ENCODE assay signal across 8 cellular contexts in the genomic region with DNA sequence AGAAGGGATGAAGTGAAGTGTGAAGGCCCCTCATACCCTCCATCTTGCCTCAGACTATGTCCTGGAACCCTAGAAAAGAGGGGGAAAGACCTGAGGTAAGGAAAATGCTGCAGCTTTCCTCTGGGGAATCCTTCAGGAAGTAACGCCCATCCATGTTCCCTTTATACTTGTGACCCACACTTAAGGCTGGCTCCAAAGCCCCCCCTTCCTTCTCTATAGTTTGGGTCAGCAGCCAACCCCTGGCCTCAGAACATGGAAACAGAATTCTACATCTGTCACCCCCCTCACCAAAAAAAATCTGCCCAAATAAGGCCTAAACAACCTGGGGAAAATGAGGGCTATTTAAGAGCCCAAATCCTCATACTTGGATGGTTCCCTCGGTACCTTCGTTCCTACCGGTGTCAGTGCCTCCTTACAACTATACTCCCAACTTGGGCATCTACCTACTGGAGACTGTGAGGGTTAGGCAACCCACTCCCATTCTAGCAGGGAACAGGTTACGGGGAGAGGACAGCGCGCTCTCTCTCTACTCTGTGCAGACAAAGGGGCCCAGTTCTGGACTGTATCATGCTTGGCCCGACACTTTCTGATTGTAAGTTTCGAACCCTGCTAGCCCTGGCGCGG.
A peak's percentile ranks its signal among the peaks of the same experiment; 100 is the strongest.
DNase-seq lines count a peak whose midpoint lies in the region; ATAC-seq and TF ChIP-seq lines count a peak whose summit lies in the region.

No MANE protein-coding gene starts in this region.

- H3K9me3 ChIP-seq in muscle layer of colon (ENCODE audit: low read length) = no peaks in the 10 kb centered on the region

- peak overlapping the region; percentile 98 for H3K9ac ChIP-seq in muscle layer of colon (ENCODE audit: low read length)

- H3K4me3 ChIP-seq in AG09309 (ENCODE audit: control insufficient read depth, low read depth, low read length) = peak overlapping the region; percentile 67
- H3K4me3 ChIP-seq in cardiac fibroblast (replicated peaks in 1 of 2; ENCODE audit: low read depth in 2 of 2, low read length in 2 of 2) = peak overlapping the region; percentile 96 to 100
- peak overlapping the region; percentile 89 to 90 for H3K4me3 ChIP-seq in muscle layer of colon (ENCODE audit: low read depth in 1 of 2, low read length in 2 of 2)

- H3K27me3 ChIP-seq in muscle layer of colon (ENCODE audit: control insufficient read depth in 1 of 2, insufficient read depth in 2 of 2, low read length in 2 of 2) = no peaks in the 10 kb centered on the region

- H3K36me3 ChIP-seq in muscle layer of colon (ENCODE audit: insufficient read depth, low read length) = peaks cover 38% of the 10 kb centered on the region

- peaks cover 61% of the 10 kb centered on the region for H3K4me1 ChIP-seq in muscle layer of colon (ENCODE audit: insufficient read depth, low read length)

- peak overlapping the region; percentile 83 for H3K27ac ChIP-seq in muscle layer of colon (ENCODE audit: low read depth, low read length)

- no peak for DNase-seq in AG09309 (ENCODE audit: low read depth)
- no peak for DNase-seq in cardiac fibroblast (ENCODE audit: low read depth in 2 of 2)
- no peak for DNase-seq in medulla oblongata (ENCODE audit: extremely low spot score)
- no peak for DNase-seq in DMS53 (lab: John Stamatoyannopoulos, UW)
- DNase-seq in stimulated activated CD4-positive, alpha-beta T cell treated with anti-CD3 and anti-CD28 coated beads, Interleukin-4, amount 100 ng/mL, for 4 hours = no peak

- ATAC-seq in HG03439 (IDR thresholded peaks at IDR 0.05; ENCODE audit: unreplicated experiment) (peak; percentile 8), GM18868 (IDR thresholded peaks at IDR 0.05; ENCODE audit: unreplicated experiment) (no peak)

- TF ChIP-seq CTCF in AG09309 (IDR thresholded peaks at IDR 0.05; ENCODE audit: control insufficient read depth, insufficient read depth, low read depth, low read length, missing control alignments) = no peak
- no peak for TF ChIP-seq CTCF in cardiac fibroblast (IDR thresholded peaks at IDR 0.05; ENCODE audit: low read depth, low read length)
